ENCODE assay signal across 15 cellular contexts in genomic region chr4:6718932-6719610, GRCh38. TPM values are rescaled to one million over a fixed set of nuclear protein-coding genes. Genes with fewer than 3 reads are reported as not detected.
DNase-seq lines count a peak whose midpoint lies in the region; ATAC-seq and TF ChIP-seq lines count a peak whose summit lies in the region.
"Had no signal": no experiment of that assay in that cellular context is flagged by ENCODE, and none has a peak within 500 bp of the region (broad histone marks: within the 10 kb centered on the region; RNA-seq: fewer than 3 reads in every experiment).

No MANE protein-coding gene starts in this region.

- H3K36me3 ChIP-seq in heart right ventricle, result peaks cover 0 to 4% (median 0%) of the 10 kb centered on the region in 9 donors

- peak overlapping the region in 1 of 10 donors; percentile 26 for H3K27ac ChIP-seq in heart right ventricle
- H3K27ac ChIP-seq: hepatocyte had no signal

- no peaks in the 10 kb centered on the region for H3K27me3 Mint-ChIP-seq in activated T-cell treated with anti-CD3 and anti-CD28 coated beads, Interleukin-2, amount 50 U/mL, for 4 hours (ENCODE audit: low read depth)
- H3K27me3 Mint-ChIP-seq in activated CD4-positive, alpha-beta memory T cell treated with anti-CD3 and anti-CD28 coated beads for 36 hours, result peaks cover 3% of the 10 kb centered on the region
- H3K27me3 Mint-ChIP-seq in immature natural killer cell (ENCODE audit: low read depth in 3 of 3) (peaks cover 5 to 7% (median 6%) of the 10 kb centered on the region in 3 donors), type B pancreatic cell (peaks cover 2% of the 10 kb centered on the region)

- CTCF ChIA-PET in activated CD4-positive, alpha-beta memory T cell treated with anti-CD3 and anti-CD28 coated beads for 36 hours (lab: Charles Lee), result interaction anchor here (0.6 to 9.9 kb wide), 10 partner anchors 10 to 351 kb away, joined by 3 to 252 read pairs (median 9); partner anchors contain the start of genes GRPEL1 and MRFAP1L1

- peaks cover 5% of the 10 kb centered on the region for H3K36me3 Mint-ChIP-seq in activated T-cell treated with anti-CD3 and anti-CD28 coated beads, Interleukin-2, amount 50 U/mL, for 4 hours (ENCODE audit: insufficient read depth)
- H3K36me3 Mint-ChIP-seq in activated CD4-positive, alpha-beta memory T cell treated with anti-CD3 and anti-CD28 coated beads for 36 hours, result peaks cover 9% of the 10 kb centered on the region
- H3K36me3 Mint-ChIP-seq in immature natural killer cell (peaks cover 4 to 5% (median 4%) of the 10 kb centered on the region in 3 donors), type B pancreatic cell (peaks cover 5% of the 10 kb centered on the region)

- in situ Hi-C loops in KBM-7 (cut with MboI; ENCODE audit: low pct_unique_long_range_greater_than_20kb, low sequenced_read_pairs), result no loop called here

- no peak overlapping the region for H3K4me3 ChIP-seq in heart right ventricle
- H3K4me3 ChIP-seq: hepatocyte had no signal

- H3K27me3 ChIP-seq in heart right ventricle, result no peaks in the 10 kb centered on the region
- H3K27me3 ChIP-seq: hepatocyte had no signal

- peaks cover 0 to 40% (median 30%) of the 10 kb centered on the region in 9 donors for H3K4me1 ChIP-seq in heart right ventricle

- 75 to 77% methylated on average over 7 of the region's 7 CpGs for WGBS in heart right ventricle, 2 donors

- H3K4me3 Mint-ChIP-seq in activated T-cell treated with anti-CD3 and anti-CD28 coated beads, Interleukin-2, amount 50 U/mL, for 4 hours, result peak overlapping the region; percentile 50
- peak overlapping the region; percentile 1 for H3K4me3 Mint-ChIP-seq in activated CD4-positive, alpha-beta memory T cell treated with anti-CD3 and anti-CD28 coated beads for 36 hours
- H3K4me3 Mint-ChIP-seq in immature natural killer cell (peak overlapping the region in 4 of 5 donors; percentile 16 to 66 (median 44)), type B pancreatic cell (peak overlapping the region; percentile 80)

- POLR2A ChIA-PET in activated CD4-positive, alpha-beta memory T cell treated with anti-CD3 and anti-CD28 coated beads for 36 hours (lab: Charles Lee), result no interaction called here

- no peaks in the 10 kb centered on the region for H3K9me3 Mint-ChIP-seq in activated T-cell treated with anti-CD3 and anti-CD28 coated beads, Interleukin-2, amount 50 U/mL, for 4 hours
- H3K9me3 Mint-ChIP-seq in activated CD4-positive, alpha-beta memory T cell treated with anti-CD3 and anti-CD28 coated beads for 36 hours, result no peaks in the 10 kb centered on the region
- H3K9me3 Mint-ChIP-seq in immature natural killer cell (no peaks in the 10 kb centered on the region), type B pancreatic cell (no peaks in the 10 kb centered on the region)

- DNase-seq in activated T-cell treated with anti-CD3 and anti-CD28 coated beads, Interleukin-2, amount 50 U/mL, for 4 hours, result no peak
- no peak for DNase-seq in activated T-cell treated with anti-CD3 and anti-CD28 coated beads for 4 hours
- DNase-seq in activated CD4-positive, alpha-beta memory T cell treated with anti-CD3 and anti-CD28 coated beads for 36 hours, result no peak
- DNase-seq in immature natural killer cell, result no peak
- DNase-seq in type B pancreatic cell (ENCODE audit: extremely low spot score, unreplicated experiment), result no peak
- DNase-seq in KBM-7, result no peak
- no peak for DNase-seq in heart right ventricle
- DNase-seq: activated CD4-positive, CD25-positive, alpha-beta regulatory T cell; NCI-H345; NK-92 treated with Interleukin-12 subunit alpha and Interleukin-12 subunit beta, amount 100 ng/mL, for 24 hours; occipital lobe had no signal

- H3K27ac Mint-ChIP-seq in activated CD4-positive, alpha-beta memory T cell treated with anti-CD3 and anti-CD28 coated beads for 36 hours, result no peak overlapping the region
- peak overlapping the region in 5 of 6 donors; percentile 8 to 88 (median 62) for H3K27ac Mint-ChIP-seq in immature natural killer cell
- H3K27ac Mint-ChIP-seq in type B pancreatic cell, result peak overlapping the region; percentile 37

- no peak for TF ChIP-seq CTCF in type B pancreatic cell (conservative IDR thresholded peaks at IDR 0.05)
- TF ChIP-seq CTCF in heart right ventricle (IDR thresholded peaks at IDR 0.05), result no peak

- intact Hi-C loops in activated CD4-positive, alpha-beta memory T cell treated with anti-CD3 and anti-CD28 coated beads for 36 hours (cut with micrococcal nuclease), result loop anchor here (5.0 kb wide), 1 partner anchor 268 kb away; no protein-coding TSS in a partner anchor
- intact Hi-C loops in heart right ventricle (cut with DNase I), result loop anchor here in 7 of 10 donors (1.0 to 10.0 kb wide), 7 partner anchors 63 to 353 kb away; partner anchors contain the start of genes KIAA0232 (in 4 of the 7) and TADA2B (in 2 of the 7)

- peaks cover 28% of the 10 kb centered on the region for H3K4me1 Mint-ChIP-seq in activated T-cell treated with anti-CD3 and anti-CD28 coated beads, Interleukin-2, amount 50 U/mL, for 4 hours (ENCODE audit: low read depth)
- peaks cover 26% of the 10 kb centered on the region for H3K4me1 Mint-ChIP-seq in activated CD4-positive, alpha-beta memory T cell treated with anti-CD3 and anti-CD28 coated beads for 36 hours (ENCODE audit: low read depth)
- peaks cover 41 to 51% of the 10 kb centered on the region in 2 donors for H3K4me1 Mint-ChIP-seq in immature natural killer cell
- peaks cover 15% of the 10 kb centered on the region for H3K4me1 Mint-ChIP-seq in type B pancreatic cell (ENCODE audit: unreplicated experiment)

- no peak for ATAC-seq in activated T-cell treated with anti-CD3 and anti-CD28 coated beads, Interleukin-2, amount 50 U/mL, for 4 hours
- no peak for ATAC-seq in HG03135 (IDR thresholded peaks at IDR 0.05; ENCODE audit: unreplicated experiment)
- ATAC-seq in heart right ventricle, result no peak
- ATAC-seq: sciatic nerve had no signal

- H3K9me3 ChIP-seq in heart right ventricle, result no peaks in the 10 kb centered on the region

RNA-seq across cellular contexts. Expression of gene BLOC1S4, which starts 3.1 kb away (rescaled TPM):
- total RNA-seq in activated T-cell treated with anti-CD3 and anti-CD28 coated beads, Interleukin-2, amount 50 U/mL, for 4 hours, result 10 to 100 TPM; 24.4 to 27.4 (median 26.0) TPM
- 10 to 100 TPM; 17.0 to 19.7 TPM for total RNA-seq in activated CD4-positive, alpha-beta memory T cell treated with anti-CD3 and anti-CD28 coated beads for 36 hours
- polyA plus RNA-seq in immature natural killer cell (10 to 100 TPM; 53.5 to 65.8 (median 54.2) TPM), heart right ventricle (1 to 10 TPM; 4.8 to 7.8 TPM)
- total RNA-seq in type B pancreatic cell (ENCODE audit: low replicate concordance) (19.1 and 21.4 TPM in 2 replicates), heart right ventricle (10 to 100 TPM in 1 of 10 donors, 1 to 10 TPM in 9; 4.4 to 10.2 (median 7.0) TPM)

RNA-seq across cellular contexts. Expression of gene MRFAP1L1, which starts 9.4 kb away (rescaled TPM):
- 10 to 100 TPM; 47.0 to 53.2 (median 52.4) TPM for total RNA-seq in activated T-cell treated with anti-CD3 and anti-CD28 coated beads, Interleukin-2, amount 50 U/mL, for 4 hours
- total RNA-seq in activated CD4-positive, alpha-beta memory T cell treated with anti-CD3 and anti-CD28 coated beads for 36 hours, result 10 to 100 TPM; 50.7 to 52.0 TPM
- polyA plus RNA-seq in immature natural killer cell, result 100 to 1,000 TPM in 2 of 3 donors, 10 to 100 TPM in 1; 81.3 to 159 (median 139) TPM
- total RNA-seq in type B pancreatic cell (ENCODE audit: low replicate concordance), result 61.3 and 73.0 TPM in 2 replicates
- total RNA-seq in heart right ventricle, result 10 to 100 TPM; 37.5 to 49.9 (median 42.1) TPM
- 10 to 100 TPM; 61.5 to 73.7 TPM for polyA plus RNA-seq in heart right ventricle

RNA-seq across cellular contexts. Expression of gene S100P, which starts 25.4 kb away (rescaled TPM):
- total RNA-seq in activated T-cell treated with anti-CD3 and anti-CD28 coated beads, Interleukin-2, amount 50 U/mL, for 4 hours, result 1 to 10 TPM in 2 of 3 donors, not detected in 1; 1.3 to 2.8 TPM
- total RNA-seq in activated CD4-positive, alpha-beta memory T cell treated with anti-CD3 and anti-CD28 coated beads for 36 hours, result 10 to 100 TPM; 19.3 to 20.3 TPM
- polyA plus RNA-seq in immature natural killer cell, result 1 to 10 TPM in 1 of 3 donors, not detected in 2; 1.5 TPM
- total RNA-seq in type B pancreatic cell (ENCODE audit: low replicate concordance), result 58.9 and 80.8 TPM in 2 replicates
- 1 to 10 TPM in 5 of 10 donors, under 1 TPM in 1, not detected in 4; 0.41 to 8.2 (median 1.6) TPM for total RNA-seq in heart right ventricle
- polyA plus RNA-seq in heart right ventricle, result under 1 TPM; 0.22 to 0.68 TPM
- total RNA-seq: M059J had no signal

Comparison
In these comparisons a context has a peak if more than half of its experiments do, and no peak if none do; other contexts are left out.
1. H3K4me3 Mint-ChIP-seq: peak in every context shown above with its lines; median percentile 80 in type B pancreatic cell; 50 in activated T-cell treated with anti-CD3 and anti-CD28 coated beads, Interleukin-2, amount 50 U/mL, for 4 hours; 44 in immature natural killer cell; 1 in activated CD4-positive, alpha-beta memory T cell treated with anti-CD3 and anti-CD28 coated beads for 36 hours.